ENCODE assay signal across 27 cellular contexts in genomic region chr18:30533716-30534115, GRCh38.
"Had no signal": no experiment of that assay in that cellular context is flagged by ENCODE, and none has a peak within 500 bp of the region (broad histone marks: within the 10 kb centered on the region; RNA-seq: fewer than 3 reads in every experiment).

No MANE protein-coding gene starts in this region.

- ATAC-seq: stimulated activated effector memory CD8-positive, alpha-beta T cell treated with anti-CD3 and anti-CD28 coated beads, Interleukin-12 subunit alpha, Interleukin-12 subunit beta, amount 100 ng/mL, for 72 hours; stimulated activated memory B cell treated with anti-CD40 and anti-IgM and Interleukin-4, amounts not matched to agents 10 μg/mL and 1 μg/mL and 100 μg/mL, for 72 hours; stimulated activated naive B cell treated with anti-CD40 and anti-IgM and Interleukin-4, amounts not matched to agents 10 μg/mL and 1 μg/mL and 100 μg/mL, for 72 hours; stimulated activated naive CD8-positive, alpha-beta T cell treated with anti-CD3 and anti-CD28 coated beads, Interleukin-15, amount 100 ng/mL, for 72 hours; stimulated activated naive CD8-positive, alpha-beta T cell treated with anti-CD3 and anti-CD28 coated beads, Interleukin-15, Interleukin-2, amounts not matched to agents 100 U/mL and 50 U/mL, for 24 hours; upper lobe of right lung had no signal

- H3K36me3 ChIP-seq: stomach, suprapubic skin, thoracic aorta, thyroid gland, tibial artery, tibial nerve, transverse colon, upper lobe of left lung, upper lobe of right lung, uterus, vagina had no signal

- H3K27me3 ChIP-seq: stomach, suprapubic skin, testis, thyroid gland, tibial artery, tibial nerve, transverse colon, upper lobe of left lung, upper lobe of right lung, uterus, vagina had no signal

- H3K4me1 ChIP-seq: stomach, suprapubic skin, testis, thyroid gland, tibial artery, tibial nerve, transverse colon, upper lobe of left lung, upper lobe of right lung, uterus, vagina had no signal

- H3K27ac ChIP-seq: stomach, suprapubic skin, testis, thoracic aorta, thyroid gland, tibial artery, tibial nerve, transverse colon, upper lobe of left lung, upper lobe of right lung, uterus, vagina had no signal

- H3K4me3 ChIP-seq: stomach, suprapubic skin, testis, thoracic aorta, thyroid gland, tibial artery, tibial nerve, transverse colon, upper lobe of left lung, upper lobe of right lung, uterus, vagina had no signal

- FAIRE-seq: urothelium cell line had no signal

- DNase-seq: stimulated activated CD4-positive, alpha-beta T cell treated with anti-CD3 and anti-CD28 coated beads, Interleukin-2, amount 100 ng/mL, for 48 hours; stimulated activated CD4-positive, alpha-beta T cell treated with anti-CD3 and anti-CD28 coated beads, Interleukin-4, amount 100 ng/mL, for 1 hour; stimulated activated CD4-positive, alpha-beta T cell treated with anti-CD3 and anti-CD28 coated beads, Interleukin-4, amount 100 ng/mL, for 24 hours; stimulated activated CD4-positive, alpha-beta T cell treated with anti-CD3 and anti-CD28 coated beads, Interleukin-4, amount 100 ng/mL, for 4 hours; stimulated activated CD8-positive, alpha-beta memory T cell treated with anti-CD3 and anti-CD28 coated beads, Interleukin-4, amount 100 ng/mL, for 48 hours; stimulated activated naive B cell treated with anti-CD40 and anti-IgM and Interleukin-4, amounts not matched to agents 10 μg/mL and 1 μg/mL and 100 μg/mL, for 72 hours; stimulated activated naive CD4-positive, alpha-beta T cell; stimulated activated naive CD4-positive, alpha-beta T cell treated with Interleukin-2 at 50 U/mL for 16 hours; stimulated activated naive CD8-positive, alpha-beta T cell treated with anti-CD3 and anti-CD28 coated beads, Interleukin-15, amount 100 ng/mL, for 72 hours; stimulated activated naive CD8-positive, alpha-beta T cell treated with anti-CD3 and anti-CD28 coated beads, Interleukin-15, Interleukin-2, amounts not matched to agents 100 U/mL and 50 U/mL, for 24 hours; stomach; substantia nigra; testis; thyroid gland; tibial artery; transverse colon; trophoblast cell; upper lobe of left lung; upper lobe of right lung; uterus had no signal

- H3K9me3 ChIP-seq: stomach, suprapubic skin, testis, thoracic aorta, thyroid gland, tibial artery, tibial nerve, transverse colon, upper lobe of left lung, upper lobe of right lung, uterus, vagina had no signal
